14 cellular contexts compared by ENCODE assay signal in the genomic region with DNA sequence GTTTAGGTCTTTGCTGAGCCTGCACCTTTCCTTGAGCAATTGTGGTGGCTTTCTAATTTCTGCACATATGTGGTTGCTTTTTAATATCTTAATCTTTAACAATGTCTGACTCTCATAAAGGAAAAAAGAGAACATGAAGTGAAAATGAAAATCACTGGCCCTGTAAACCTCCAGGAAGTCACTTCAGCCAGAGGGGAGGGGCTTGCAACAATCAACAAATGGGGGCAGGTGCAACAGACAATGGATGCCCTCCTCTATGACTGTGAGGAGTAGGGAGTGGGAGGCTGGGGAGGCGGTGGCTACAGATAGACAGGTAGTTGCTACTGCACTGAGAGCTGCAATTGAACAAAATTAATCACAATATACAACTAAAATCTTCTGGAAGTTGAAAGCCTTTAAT.
DNase-seq lines count a peak whose midpoint lies in the region; ATAC-seq and TF ChIP-seq lines count a peak whose summit lies in the region.
"Had no signal": no experiment of that assay in that cellular context is flagged by ENCODE, and none has a peak within 500 bp of the region (broad histone marks: within the 10 kb centered on the region; RNA-seq: fewer than 3 reads in every experiment).

No MANE protein-coding gene starts in this region.

- no peak overlapping the region for H3K27ac ChIP-seq in tibial nerve
- H3K27ac ChIP-seq in substantia nigra (ENCODE audit: low read depth, low read length, poor library complexity, severe bottlenecking): no peak overlapping the region
- H3K27ac ChIP-seq: heart left ventricle, HL-60, vagina had no signal

- TF ChIP-seq EP300 in tibial nerve (IDR thresholded peaks at IDR 0.05): no peak

- H3K4me3 ChIP-seq in tibial nerve: no peak overlapping the region
- H3K4me3 ChIP-seq: heart left ventricle, vagina had no signal

- 73 to 76% methylated on average over 1 of the region's 1 CpG for WGBS in tibial nerve, 2 donors

- TF ChIP-seq CTCF in tibial nerve (IDR thresholded peaks at IDR 0.05): no peak

- no peak for TF ChIP-seq POLR2A in tibial nerve (IDR thresholded peaks at IDR 0.05)

- DNase-seq in COR-L47 (lab: John Stamatoyannopoulos, UW) (peak; percentile 0), tibial nerve (ENCODE audit: low spot score in 2 of 2) (no peak), DMS153 treated with DMSO at 0.1 percent for 48 hours (lab: John Stamatoyannopoulos, UW; ENCODE audit: unreplicated experiment) (no peak), substantia nigra (lab: John Stamatoyannopoulos, UW) (no peak)
- no peak for DNase-seq in activated CD4-positive, alpha-beta T cell treated with anti-CD3 and anti-CD28 coated beads for 1 hour
- DNase-seq: activated naive CD4-positive, alpha-beta T cell treated with Interleukin-2 at 50 U/mL for 16 hours; heart left ventricle; midbrain; NCI-H1930 had no signal

- no peaks in the 10 kb centered on the region for H3K36me3 ChIP-seq in tibial nerve
- H3K36me3 ChIP-seq: heart left ventricle, vagina had no signal

- H3K4me1 ChIP-seq in tibial nerve: no peaks in the 10 kb centered on the region
- H3K4me1 ChIP-seq: heart left ventricle, vagina had no signal

- ATAC-seq in GM19324 (IDR thresholded peaks at IDR 0.05; ENCODE audit: low FRiP score, unreplicated experiment) (peak; percentile 69), HG02642 (IDR thresholded peaks at IDR 0.05; ENCODE audit: poor library complexity, unreplicated experiment) (peak; percentile 78), HG03460 (IDR thresholded peaks at IDR 0.05; ENCODE audit: unreplicated experiment) (peak; percentile 89)
- ATAC-seq: heart left ventricle had no signal

- no peaks in the 10 kb centered on the region for H3K27me3 ChIP-seq in tibial nerve
- H3K27me3 ChIP-seq: heart left ventricle, vagina had no signal

- no peaks in the 10 kb centered on the region for H3K9me3 ChIP-seq in tibial nerve
- H3K9me3 ChIP-seq: heart left ventricle, vagina had no signal
